ENCODE assay signal across 9 cellular contexts in the genomic region with DNA sequence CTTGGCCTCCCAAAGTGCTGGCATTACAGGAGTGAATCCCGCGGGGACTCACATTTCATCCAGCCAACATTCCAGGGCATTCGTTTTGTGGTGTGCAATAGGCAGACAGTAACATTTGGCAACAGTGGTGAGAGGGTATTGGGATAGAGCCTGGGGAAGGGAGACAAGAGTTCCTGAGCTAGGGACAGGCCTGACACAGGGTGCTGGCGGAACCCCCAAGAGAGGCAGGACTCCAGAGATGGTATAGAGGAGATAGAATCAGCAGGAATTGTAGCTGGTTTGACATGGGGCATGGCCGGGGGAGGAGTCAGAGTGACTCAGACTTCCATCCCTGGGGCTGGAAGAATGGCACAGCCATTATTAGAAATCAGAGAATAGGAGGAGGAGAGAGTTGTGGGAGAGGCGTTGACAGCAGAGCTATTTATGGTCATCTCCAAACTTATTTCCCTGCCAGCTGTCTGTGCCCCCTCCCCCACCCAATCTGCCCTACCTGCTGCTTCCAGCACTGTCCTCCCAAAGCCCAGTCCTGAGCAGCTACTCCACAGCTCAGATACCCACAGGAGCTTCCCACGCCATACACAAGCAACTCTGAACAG. TPM values are rescaled to one million over a fixed set of nuclear protein-coding genes. Genes with fewer than 3 reads are reported as not detected.
A peak's percentile ranks its signal among the peaks of the same experiment; 100 is the strongest.
DNase-seq lines count a peak whose midpoint lies in the region; ATAC-seq and TF ChIP-seq lines count a peak whose summit lies in the region.
"Had no signal": no experiment of that assay in that cellular context is flagged by ENCODE, and none has a peak within 500 bp of the region (broad histone marks: within the 10 kb centered on the region; RNA-seq: fewer than 3 reads in every experiment).

No MANE protein-coding gene starts in this region.

- no peaks in the 10 kb centered on the region for H3K9me3 Mint-ChIP-seq in effector memory CD8-positive, alpha-beta T cell

- DNase-seq in HAP-1 (ENCODE audit: low spot score in 2 of 2), result peak; percentile 24 to 63
- peak; percentile 69 for DNase-seq in SHP77 treated with DMSO at 0.1 percent for 48 hours (lab: John Stamatoyannopoulos, UW)
- peak; percentile 68 for DNase-seq in foreskin melanocyte
- DNase-seq in gastrocnemius medialis, result peak; percentile 66 to 88
- DNase-seq in effector memory CD8-positive, alpha-beta T cell, result no peak
- DNase-seq in activated CD4-positive, alpha-beta T cell treated with anti-CD3 and anti-CD28 coated beads, Interleukin-2, amount 50 U/mL, for 1 hour, result no peak
- DNase-seq: KG1 had no signal

- in situ Hi-C loops in HAP-1 (cut with MboI; ENCODE audit: low sequenced_read_pairs) (no loop called here), gastrocnemius medialis (cut with MboI; ENCODE audit: low sequenced_read_pairs in 4 of 4) (no loop called here)

- peak; percentile 68 to 72 for ATAC-seq in gastrocnemius medialis
- no peak for ATAC-seq in effector memory CD8-positive, alpha-beta T cell (replicated peaks)
- no peak for ATAC-seq in HG03439 (IDR thresholded peaks at IDR 0.05; ENCODE audit: unreplicated experiment)
- no peak for ATAC-seq in HG03045 (IDR thresholded peaks at IDR 0.05; ENCODE audit: unreplicated experiment)

- H3K36me3 ChIP-seq in HAP-1 (replicated peaks) (no peaks in the 10 kb centered on the region), gastrocnemius medialis (no peaks in the 10 kb centered on the region)

- peaks cover 13% of the 10 kb centered on the region for H3K36me3 Mint-ChIP-seq in effector memory CD8-positive, alpha-beta T cell (ENCODE audit: insufficient read depth)

- H3K4me3 Mint-ChIP-seq in effector memory CD8-positive, alpha-beta T cell, result no peak overlapping the region

- peaks cover 13% of the 10 kb centered on the region for H3K4me1 ChIP-seq in HAP-1
- peaks cover 34 to 40% of the 10 kb centered on the region in 2 donors for H3K4me1 ChIP-seq in gastrocnemius medialis

- H3K27ac Mint-ChIP-seq in effector memory CD8-positive, alpha-beta T cell, result no peak overlapping the region

- intact Hi-C loops in gastrocnemius medialis (cut with DNase I; ENCODE audit: low total_unique reads), result loop anchor here (2.0 to 10.0 kb wide), 2 partner anchors 20 to 358 kb away; no protein-coding TSS in a partner anchor

- no peaks in the 10 kb centered on the region for H3K27me3 ChIP-seq in HAP-1 (ENCODE audit: low read depth)
- H3K27me3 ChIP-seq in gastrocnemius medialis, result no peaks in the 10 kb centered on the region

- H3K27ac ChIP-seq in gastrocnemius medialis, result peak overlapping the region; percentile 94 to 100 (median 99)

- no peaks in the 10 kb centered on the region for H3K27me3 Mint-ChIP-seq in effector memory CD8-positive, alpha-beta T cell

- H3K9me3 ChIP-seq in HAP-1, result no peaks in the 10 kb centered on the region
- H3K9me3 ChIP-seq in gastrocnemius medialis, result no peaks in the 10 kb centered on the region

- no peak for TF ChIP-seq CTCF in gastrocnemius medialis (IDR thresholded peaks at IDR 0.05 in 4 of 5, conservative IDR thresholded peaks at IDR 0.05 in 1 of 5)

- H3K4me3 ChIP-seq in HAP-1 (no peak overlapping the region), gastrocnemius medialis (no peak overlapping the region)

- peaks cover 9 to 12% of the 10 kb centered on the region in 2 donors for H3K4me1 Mint-ChIP-seq in effector memory CD8-positive, alpha-beta T cell (ENCODE audit: low read depth in 2 of 2)

- no peak for TF ChIP-seq POLR2A in gastrocnemius medialis (IDR thresholded peaks at IDR 0.05)

RNA-seq across cellular contexts. Expression of gene IDH2, which starts 4.4 kb away (rescaled TPM):
- total RNA-seq in gastrocnemius medialis, result 100 to 1,000 TPM; 349 to 547 (median 423) TPM

Comparison
In these comparisons a context has a peak if more than half of its experiments do, and no peak if none do; other contexts are left out.
1. DNase-seq: peak in HAP-1 (2 of 2), SHP77 treated with DMSO at 0.1 percent for 48 hours (single experiment), foreskin melanocyte (single experiment) and gastrocnemius medialis (2 of 2); none in effector memory CD8-positive, alpha-beta T cell (0 of 3) and activated CD4-positive, alpha-beta T cell treated with anti-CD3 and anti-CD28 coated beads, Interleukin-2, amount 50 U/mL, for 1 hour (single experiment).
2. ATAC-seq: peak in gastrocnemius medialis (2 of 2); none in effector memory CD8-positive, alpha-beta T cell (single experiment), HG03439 (single experiment) and HG03045 (single experiment).